Comparison of ENCODE assay signal across 8 cellular contexts in the genomic region with DNA sequence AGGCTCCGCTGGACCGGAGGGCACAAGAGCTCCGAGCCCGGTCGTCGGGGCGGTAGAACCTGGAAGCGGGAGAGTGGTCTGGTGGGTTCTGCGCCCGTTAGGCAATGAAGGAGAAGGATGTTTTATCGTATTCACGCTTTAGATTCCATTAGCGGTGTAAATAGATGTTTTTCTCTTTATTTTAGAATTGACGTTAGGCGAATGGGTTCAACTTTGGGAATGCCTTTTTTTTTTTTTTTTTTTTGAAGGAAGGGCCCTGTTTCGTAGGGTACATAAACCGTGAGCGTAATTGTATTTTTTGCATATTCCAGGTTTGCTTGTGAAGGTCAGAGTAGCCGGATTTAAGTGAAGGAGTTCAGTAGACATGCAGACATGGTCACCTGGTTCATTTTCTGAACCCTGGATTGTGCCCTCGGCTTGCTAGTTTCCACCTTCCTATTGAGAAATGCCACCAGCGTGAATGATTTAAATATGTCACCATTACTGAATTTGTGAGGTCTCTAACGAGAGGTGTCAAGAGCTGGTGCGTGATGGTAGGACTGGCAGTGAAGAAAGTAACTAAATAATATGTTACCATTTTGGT. TPM values are rescaled to one million over a fixed set of nuclear protein-coding genes. Genes with fewer than 3 reads are reported as not detected.
DNase-seq lines count a peak whose midpoint lies in the region; ATAC-seq and TF ChIP-seq lines count a peak whose summit lies in the region.

No MANE protein-coding gene starts in this region.

- TF ChIP-seq CTCF in C4-2B (conservative IDR thresholded peaks at IDR 0.05) (no peak), choroid plexus epithelial cell (conservative IDR thresholded peaks at IDR 0.05; ENCODE audit: low read depth, low read length) (no peak), natural killer cell (IDR thresholded peaks at IDR 0.05) (no peak)

- H3K4me1 Mint-ChIP-seq in natural killer cell = peaks cover 31 to 37% of the 10 kb centered on the region in 2 donors

- no peak for DNase-seq in choroid plexus epithelial cell (ENCODE audit: low read depth)
- no peak for DNase-seq in natural killer cell
- DNase-seq in kidney glomerular epithelial cell (lab: John Stamatoyannopoulos, UW) = no peak
- DNase-seq in stimulated activated CD4-positive, alpha-beta T cell treated with anti-CD3 and anti-CD28 coated beads, Interleukin-2, amount 100 ng/mL, for 48 hours = no peak
- no peak for DNase-seq in NCI-H1105 (lab: John Stamatoyannopoulos, UW)
- DNase-seq in epidermal melanocyte (ENCODE audit: insufficient read length, low spot score) = no peak

- H3K9me3 Mint-ChIP-seq in natural killer cell = no peaks in the 10 kb centered on the region

- no peak for ATAC-seq in natural killer cell

- H3K27me3 ChIP-seq in HUES64 (ENCODE audit: insufficient read depth, low read length) = no peaks in the 10 kb centered on the region

- H3K36me3 ChIP-seq in HUES64 (ENCODE audit: insufficient read depth, low read length) = peaks cover 7% of the 10 kb centered on the region; the same call in 1 of the 2 replicates

- H3K4me1 ChIP-seq in HUES64 (ENCODE audit: insufficient read depth, low read length) = no peaks in the 10 kb centered on the region

- peak overlapping the region; percentile 92 for H3K9ac ChIP-seq in HUES64 (ENCODE audit: low read depth, low read length)

- H3K36me3 Mint-ChIP-seq in natural killer cell = no peaks in the 10 kb centered on the region

- H3K27ac Mint-ChIP-seq in natural killer cell = peak overlapping the region; percentile 96 to 99

- 13% methylated on average over 23 of the region's 23 CpGs for WGBS in HUES64

- peak overlapping the region; percentile 97 for H3K4me3 ChIP-seq in HUES64 (ENCODE audit: low read length)
- peak overlapping the region; percentile 97 for H3K4me3 ChIP-seq in choroid plexus epithelial cell (ENCODE audit: low read depth, low read length)

- no peaks in the 10 kb centered on the region for H3K27me3 Mint-ChIP-seq in natural killer cell (ENCODE audit: low read depth in 2 of 2)

- intact Hi-C loops in natural killer cell (cut with micrococcal nuclease) = loop anchor here (5.0 kb wide), 1 partner anchor 83 kb away; a partner anchor contains a TSS

- no peaks in the 10 kb centered on the region for H3K9me3 ChIP-seq in HUES64 (ENCODE audit: insufficient read depth, low read depth, low read length)

- H3K27ac ChIP-seq in C4-2B (peak overlapping the region; percentile 81), HUES64 (ENCODE audit: low read depth, low read length) (peak overlapping the region; percentile 97)

- peak overlapping the region; percentile 99 for H3K4me3 Mint-ChIP-seq in natural killer cell

RNA-seq across cellular contexts. Expression of a gene that starts 0.8 kb away (rescaled TPM):
- polyA plus RNA-seq in HUES64 (2013, experiment 1 of 2) = 64.7 TPM
- polyA plus RNA-seq in HUES64 (2013, experiment 2 of 2) = 66.9 TPM
- total RNA-seq in natural killer cell = 100 to 1,000 TPM; 155 to 193 (median 157) TPM

RNA-seq across cellular contexts. Expression of a gene that starts 11.1 kb away (rescaled TPM):
- 8.7 TPM for polyA plus RNA-seq in HUES64 (2013, experiment 1 of 2)
- polyA plus RNA-seq in HUES64 (2013, experiment 2 of 2) = 6.2 TPM
- total RNA-seq in natural killer cell = 1 to 10 TPM; 3.7 to 8.1 (median 7.9) TPM

RNA-seq across cellular contexts. Expression of a gene that starts 37.1 kb away (rescaled TPM):
- polyA plus RNA-seq in HUES64 (2013, experiment 1 of 2) = 2.3 TPM
- polyA plus RNA-seq in HUES64 (2013, experiment 2 of 2) = 1.3 TPM
- 1 to 10 TPM; 1.6 to 3.4 (median 2.2) TPM for total RNA-seq in natural killer cell
